In the genomic region with DNA sequence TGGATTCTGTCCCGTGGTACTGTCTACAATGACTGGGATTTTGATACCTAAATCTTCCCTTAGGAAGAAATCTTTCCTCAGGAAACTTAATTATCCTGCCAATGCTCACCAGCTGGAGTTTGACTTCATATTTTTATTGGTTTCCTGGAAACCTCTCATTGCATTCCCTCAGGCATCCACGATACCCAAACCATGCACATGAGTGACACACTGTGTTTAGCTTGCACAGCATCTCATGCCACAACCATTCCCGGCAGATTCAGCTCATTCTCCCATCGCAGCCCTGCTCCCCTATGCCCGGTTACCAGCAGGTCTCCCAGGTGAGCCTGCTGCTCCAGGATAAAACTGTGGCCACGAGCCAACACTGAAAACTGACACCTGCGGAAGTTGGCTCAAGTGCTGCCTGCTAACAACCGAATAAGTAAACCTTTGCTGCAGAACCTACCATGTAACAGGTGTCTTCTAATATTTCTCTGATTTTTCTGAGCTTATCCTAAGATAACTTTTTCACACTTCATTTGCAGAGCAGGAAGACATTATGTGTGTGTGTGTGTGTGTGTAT, we compare ENCODE assay signal across 8 cellular contexts. TPM values are rescaled to one million over a fixed set of nuclear protein-coding genes. Genes with fewer than 3 reads are reported as not detected.
"Had no signal": no experiment of that assay in that cellular context is flagged by ENCODE, and none has a peak within 500 bp of the region (broad histone marks: within the 10 kb centered on the region; RNA-seq: fewer than 3 reads in every experiment).

No MANE protein-coding gene starts in this region.

RNA-seq across cellular contexts. Expression of a gene that starts 48.9 kb away (rescaled TPM):
- total RNA-seq: activated CD4-positive, alpha-beta T cell treated with anti-CD3 and anti-CD28 coated beads, Interleukin-2, amount 10 ng/mL, durations not matched to agents 24 days and 14 days; activated CD8-positive, alpha-beta T cell treated with anti-CD3 and anti-CD28 coated beads, Interleukin-2, amount 10 ng/mL, durations not matched to agents 7 days and 5 days; adrenal gland; esophagus muscularis mucosa; liver; mesenteric fat pad; natural killer cell treated with Interleukin-12 subunit alpha and Interleukin-12 subunit beta and Interleukin-15 and Interleukin-18, amount 100 ng/mL, for 72 hours; uterus had no signal

RNA-seq across cellular contexts. Expression of a gene that starts 55.0 kb away (rescaled TPM):
- total RNA-seq: activated CD4-positive, alpha-beta T cell treated with anti-CD3 and anti-CD28 coated beads, Interleukin-2, amount 10 ng/mL, durations not matched to agents 24 days and 14 days; activated CD8-positive, alpha-beta T cell treated with anti-CD3 and anti-CD28 coated beads, Interleukin-2, amount 10 ng/mL, durations not matched to agents 7 days and 5 days; adrenal gland; esophagus muscularis mucosa; liver; mesenteric fat pad; natural killer cell treated with Interleukin-12 subunit alpha and Interleukin-12 subunit beta and Interleukin-15 and Interleukin-18, amount 100 ng/mL, for 72 hours; uterus had no signal
